Comparison of ENCODE assay signal across 2 cellular contexts in genomic region chr1:198798923-198799386, GRCh38.
TF ChIP-seq lines count a peak whose summit lies in the region.

No MANE protein-coding gene starts in this region.

TF ChIP-seq in liver, 16 proteins besides CTCF, POLR2A, EP300 and RAD21 (continued from another document):
- TF ChIP-seq REST (IDR thresholded peaks at IDR 0.05), result no peak
- no peak for TF ChIP-seq YY1 (IDR thresholded peaks at IDR 0.05)
- no peak for TF ChIP-seq FOXA2 (IDR thresholded peaks at IDR 0.05)
TF ChIP-seq in liver: peak in this region for 1.

TF ChIP-seq in HepG2, 621 proteins besides CTCF, POLR2A, EP300 and RAD21 (continued from another document):
- TF ChIP-seq TFE3 (CRISPR knock-in tag; IDR thresholded peaks at IDR 0.05), result no peak
- TF ChIP-seq TIGD3 (CRISPR knock-in tag; IDR thresholded peaks at IDR 0.05; ENCODE audit: borderline replicate concordance), result no peak
- TF ChIP-seq CENPT (CRISPR knock-in tag; IDR thresholded peaks at IDR 0.05; ENCODE audit: low read depth), result no peak
- no peak for TF ChIP-seq BRCA1 (CRISPR knock-in tag; IDR thresholded peaks at IDR 0.05)
- TF ChIP-seq ARID3A (IDR thresholded peaks at IDR 0.05; ENCODE audit: low read depth, low read length), result no peak
- TF ChIP-seq ZNF740 (CRISPR knock-in tag; IDR thresholded peaks at IDR 0.05), result no peak
